Comparison of ENCODE assay signal across 20 cellular contexts in genomic region chr7:144223675-144224074, GRCh38. TPM values are rescaled to one million over a fixed set of nuclear protein-coding genes. Genes with fewer than 3 reads are reported as not detected.
DNase-seq lines count a peak whose midpoint lies in the region; ATAC-seq, FAIRE-seq and TF ChIP-seq lines count a peak whose summit lies in the region.
"Not testable (repeated sequence)": the region's sequence is repeated elsewhere in the genome, so short reads cannot be mapped to it uniquely, and the experiment has no call there.
"Had no signal": no experiment of that assay in that cellular context is flagged by ENCODE, and none has a peak within 500 bp of the region (broad histone marks: within the 10 kb centered on the region; RNA-seq: fewer than 3 reads in every experiment).

No MANE protein-coding gene starts in this region.

- not testable (repeated sequence) for H2AFZ ChIP-seq in GM12878 (ENCODE audit: control insufficient read depth, low read depth, low read length)

- not testable (repeated sequence) for H3K4me1 Mint-ChIP-seq in activated CD4-positive, alpha-beta T cell treated with anti-CD3 and anti-CD28 coated beads, Interleukin-2, amount 10 ng/mL, durations not matched to agents 24 days and 14 days; stimulated activated naive B cell treated with anti-CD40 and anti-IgM and Interleukin-4, amounts not matched to agents 10 μg/mL and 1 μg/mL and 100 μg/mL, for 72 hours

- H3K4me3 ChIP-seq in A549, GM12878: not testable (repeated sequence)

- peak; percentile 87 for FAIRE-seq in A549 (lab: Jason Lieb, UNC)
- peak; percentile 50 for FAIRE-seq in GM12891 (lab: Jason Lieb, UNC)
- FAIRE-seq in GM12878 (lab: Jason Lieb, UNC) = not testable (repeated sequence)

- H3K4me3 Mint-ChIP-seq in activated CD4-positive, alpha-beta T cell treated with anti-CD3 and anti-CD28 coated beads, Interleukin-2, amount 10 ng/mL, durations not matched to agents 24 days and 14 days; stimulated activated naive B cell treated with anti-CD40 and anti-IgM and Interleukin-4, amounts not matched to agents 10 μg/mL and 1 μg/mL and 100 μg/mL, for 72 hours: not testable (repeated sequence)

- ATAC-seq in A549 = not testable (repeated sequence)
- ATAC-seq in GM18868 (IDR thresholded peaks at IDR 0.05; ENCODE audit: unreplicated experiment) (peak; percentile 35), GM12878 (peak; percentile 31; the same call in 2 of the 3 replicates)
- ATAC-seq in stimulated activated naive B cell treated with anti-CD40 and anti-IgM and Interleukin-4, amounts not matched to agents 10 μg/mL and 1 μg/mL and 100 μg/mL, for 72 hours (replicated peaks) = peak; percentile 61 to 73

- CTCF ChIA-PET in A549 (lab: Yijun Ruan, JAX); GM12878 (lab: Yijun Ruan, JAX): not testable (repeated sequence)

- not testable (repeated sequence) for TF ChIP-seq POLR2A in A549 (IDR thresholded peaks at IDR 0.05; ENCODE audit: low read length); GM12891 (IDR thresholded peaks at IDR 0.05; ENCODE audit: low read depth, low read length); GM12878 (IDR thresholded peaks at IDR 0.05; ENCODE audit: low read depth, low read length)

- SMC1A ChIA-PET in GM12878 (lab: Charles Lee; ENCODE audit: uncharacterized antibody, unreplicated experiment) = not testable (repeated sequence)

- POLR2A ChIA-PET in A549 (lab: Yijun Ruan, JAX); GM12878 (lab: Charles Lee): not testable (repeated sequence)

- H3K9me3 Mint-ChIP-seq in activated CD4-positive, alpha-beta T cell treated with anti-CD3 and anti-CD28 coated beads, Interleukin-2, amount 10 ng/mL, durations not matched to agents 24 days and 14 days; stimulated activated naive B cell treated with anti-CD40 and anti-IgM and Interleukin-4, amounts not matched to agents 10 μg/mL and 1 μg/mL and 100 μg/mL, for 72 hours: not testable (repeated sequence)

- not testable (repeated sequence) for H3K4me2 ChIP-seq in A549; GM12878 (ENCODE audit: control insufficient read depth, insufficient read depth)

- not testable (repeated sequence) for H3K27me3 Mint-ChIP-seq in activated CD4-positive, alpha-beta T cell treated with anti-CD3 and anti-CD28 coated beads, Interleukin-2, amount 10 ng/mL, durations not matched to agents 24 days and 14 days; stimulated activated naive B cell treated with anti-CD40 and anti-IgM and Interleukin-4, amounts not matched to agents 10 μg/mL and 1 μg/mL and 100 μg/mL, for 72 hours

- intact Hi-C loops in activated CD4-positive, alpha-beta T cell treated with anti-CD3 and anti-CD28 coated beads, Interleukin-2, amount 10 ng/mL, durations not matched to agents 24 days and 14 days (cut with micrococcal nuclease); GM12878 (cut with micrococcal nuclease; ENCODE audit: unreplicated experiment): not testable (repeated sequence)

- not testable (repeated sequence) for H3K4me1 ChIP-seq in A549; GM12878 (ENCODE audit: control insufficient read depth, insufficient read depth, low read length)

- TF ChIP-seq EP300 in A549 (IDR thresholded peaks at IDR 0.05); GM12878 (IDR thresholded peaks at IDR 0.05; ENCODE audit: borderline replicate concordance in 1 of 2, control insufficient read depth in 1 of 2, low read depth in 2 of 2, low read length in 2 of 2): not testable (repeated sequence)

- H4K20me1 ChIP-seq in GM12878 (ENCODE audit: control insufficient read depth, insufficient read depth) = not testable (repeated sequence)

- not testable (repeated sequence) for H3K9ac ChIP-seq in GM12878 (ENCODE audit: control insufficient read depth, insufficient read depth, low read length)

- BruUV-seq in GM12878 (replicated peaks; lab: Mats Ljungman, UMichigan) = not testable (repeated sequence)

- H3K27me3 ChIP-seq in GM12878 (replicated peaks in 1 of 2; ENCODE audit: control insufficient read depth in 2 of 2, insufficient read depth in 2 of 2, low read length in 1 of 2) = not testable (repeated sequence)

- not testable (repeated sequence) for TF ChIP-seq RAD21 in A549 (conservative IDR thresholded peaks at IDR 0.05 in 1 of 2, IDR thresholded peaks at IDR 0.05 in 1 of 2); GM12878 (IDR thresholded peaks at IDR 0.05; ENCODE audit: insufficient read depth, low read depth, low read length)

- H3K36me3 Mint-ChIP-seq in activated CD4-positive, alpha-beta T cell treated with anti-CD3 and anti-CD28 coated beads, Interleukin-2, amount 10 ng/mL, durations not matched to agents 24 days and 14 days (ENCODE audit: low read depth); stimulated activated naive B cell treated with anti-CD40 and anti-IgM and Interleukin-4, amounts not matched to agents 10 μg/mL and 1 μg/mL and 100 μg/mL, for 72 hours: not testable (repeated sequence)

- not testable (repeated sequence) for H3K27ac Mint-ChIP-seq in activated CD4-positive, alpha-beta T cell treated with anti-CD3 and anti-CD28 coated beads, Interleukin-2, amount 10 ng/mL, durations not matched to agents 24 days and 14 days; stimulated activated naive B cell treated with anti-CD40 and anti-IgM and Interleukin-4, amounts not matched to agents 10 μg/mL and 1 μg/mL and 100 μg/mL, for 72 hours

- not testable (repeated sequence) for H3K36me3 ChIP-seq in GM12878 (ENCODE audit: control insufficient read depth in 2 of 2, insufficient read depth in 2 of 2, low read length in 1 of 2)

- H3K27ac ChIP-seq in A549; GM12878 (ENCODE audit: control insufficient read depth, insufficient read depth): not testable (repeated sequence)

- H3K9me3 ChIP-seq in A549; GM12878 (replicated peaks; ENCODE audit: control insufficient read depth, insufficient read depth, low read length): not testable (repeated sequence)

- not testable (repeated sequence) for DNase-seq in A549 (ENCODE audit: low read depth in 1 of 2, low spot score in 1 of 2); GM12891 (ENCODE audit: insufficient read length, low spot score); GM12878 (ENCODE audit: low read depth, low spot score); stimulated activated naive B cell treated with anti-CD40 and anti-IgM and Interleukin-4, amounts not matched to agents 10 μg/mL and 1 μg/mL and 100 μg/mL, for 72 hours
- peak; percentile 39 for DNase-seq in activated CD4-positive, alpha-beta T cell treated with anti-CD3 and anti-CD28 coated beads, Interleukin-2, amount 10 ng/mL, durations not matched to agents 24 days and 14 days

- H3K79me2 ChIP-seq in GM12878 (ENCODE audit: control insufficient read depth, insufficient read depth, low read length) = not testable (repeated sequence)

- in situ Hi-C loops in GM12878 (cut with MboI) = not testable (repeated sequence)

- TF ChIP-seq CTCF in A549 (IDR thresholded peaks at IDR 0.05); GM12878 (IDR thresholded peaks at IDR 0.05 in 2 of 3, conservative IDR thresholded peaks at IDR 0.05 in 1 of 3; ENCODE audit: control insufficient read depth in 2 of 3, extremely low read depth in 1 of 3, insufficient read depth in 1 of 3, low read depth in 3 of 3, low read length in 3 of 3): not testable (repeated sequence)

- RAD21 ChIA-PET in GM12878 (lab: Charles Lee; ENCODE audit: unreplicated experiment) = not testable (repeated sequence)

RNA-seq across cellular contexts. Expression of gene OR2A42, which starts 15.7 kb away (rescaled TPM):
- polyA plus RNA-seq in A549 (2011; rRNA removed) (not detected in 2 replicates), A549 (2017; fragmentation: RNase III; extraction: RNeasy Plus Mini Kit Qiagen cat#74134 plus additional on column Dnase treatment) (not detected in 3 replicates), GM12878 (2011; rRNA removed) (not detected in 2 replicates), GM12878 (2014; fragmentation: Illumina TruSeq; extraction: Trizol) (0.04 TPM in 1 of 2 replicates, not detected in the other), GM12878 (2014; fragmentation: Nextera tagmentation; extraction: Ambion mirVana) (under 1 TPM; 0.02 to 0.06 TPM), GM12878 (2014; rRNA removed) (not detected in 2 replicates), GM12878 (2016; fragmentation: Nextera tagmentation; extraction: Ambion mirVana) (under 1 TPM; 0.32 to 0.42 TPM)
- polyA plus RNA-seq in A549 (2012; cell fraction: cytosol; rRNA removed) = not detected in 2 replicates
- not detected in 2 replicates for polyA plus RNA-seq in A549 (2012; cell fraction: nucleus; rRNA removed)
- polyA minus RNA-seq in A549 (2011; rRNA and poly(A)+ RNA removed) = not detected in 2 replicates
- polyA plus RNA-seq in GM12891 (2012; ENCODE audit: low read depth, missing spikeins) = 0.10 TPM
- total RNA-seq in activated CD4-positive, alpha-beta T cell treated with anti-CD3 and anti-CD28 coated beads, Interleukin-2, amount 10 ng/mL, durations not matched to agents 24 days and 14 days = not detected in 2 replicates
- 0.06 and 0.12 TPM in 2 replicates for total RNA-seq in GM12878 (2013; cell fraction: nucleolus; rRNA removed)
- total RNA-seq in GM12878 (2014; rRNA removed) (under 0.01 TPM in 1 of 2 replicates, not detected in the other), GM12878 (2014; rRNA removed; fragmentation: Illumina TruSeq; extraction: Trizol) (0.05 TPM in 1 of 2 replicates, not detected in the other), GM12878 (2021) (not detected in 2 replicates)
- polyA plus RNA-seq in GM12878 (2011; ENCODE audit: low read depth) = not detected
- polyA plus RNA-seq in GM12878 (2011; cell fraction: cytosol; rRNA removed) = not detected in 2 replicates
- not detected in 2 replicates for polyA plus RNA-seq in GM12878 (2011; cell fraction: nucleus; rRNA removed)
- 0.13 and 0.14 TPM in 2 replicates for polyA plus RNA-seq in GM12878 (2012)
- polyA minus RNA-seq in GM12878 (2011; rRNA and poly(A)+ RNA removed) = not detected in 2 replicates
- not detected in 2 replicates for polyA minus RNA-seq in GM12878 (2011; cell fraction: cytosol; rRNA and poly(A)+ RNA removed)
- not detected in 2 replicates for polyA minus RNA-seq in GM12878 (2011; cell fraction: nucleus; rRNA and poly(A)+ RNA removed)
- total RNA-seq: A172; Caco-2; Calu3; CD4-positive, alpha-beta memory T cell; CD4-positive, alpha-beta T cell; CD8-positive, alpha-beta memory T cell; CD8-positive, alpha-beta T cell; Daoy had no signal
- polyA plus RNA-seq: AG04450; BJ; CD14-positive monocyte; CD4-positive, alpha-beta memory T cell; CD8-positive, alpha-beta memory T cell had no signal

RNA-seq across cellular contexts. Expression of gene ARHGEF35, which starts 28.0 kb away (rescaled TPM):
- polyA plus RNA-seq in A549 (2011; rRNA removed) (0.54 and 0.94 TPM in 2 replicates), A549 (2017; fragmentation: RNase III; extraction: RNeasy Plus Mini Kit Qiagen cat#74134 plus additional on column Dnase treatment) (0.71 to 1.3 TPM (median 1.2 TPM) in 3 replicates), GM12878 (2011; rRNA removed) (0.39 and 0.88 TPM in 2 replicates), GM12878 (2014; fragmentation: Illumina TruSeq; extraction: Trizol) (9.2 and 10.8 TPM in 2 replicates), GM12878 (2014; fragmentation: Nextera tagmentation; extraction: Ambion mirVana) (1 to 10 TPM; 1.1 to 1.6 TPM), GM12878 (2014; rRNA removed) (3.4 and 3.7 TPM in 2 replicates), GM12878 (2016; fragmentation: Nextera tagmentation; extraction: Ambion mirVana) (1 to 10 TPM; 5.7 to 6.6 TPM)
- 0.10 and 0.12 TPM in 2 replicates for polyA plus RNA-seq in A549 (2012; cell fraction: cytosol; rRNA removed)
- polyA plus RNA-seq in A549 (2012; cell fraction: nucleus; rRNA removed) = 0.04 TPM in 1 of 2 replicates, not detected in the other
- 0.19 TPM in 1 of 2 replicates, not detected in the other for polyA minus RNA-seq in A549 (2011; rRNA and poly(A)+ RNA removed)
- 4.6 TPM for polyA plus RNA-seq in GM12891 (2012; ENCODE audit: low read depth, missing spikeins)
- 2.8 and 3.5 TPM in 2 replicates for total RNA-seq in activated CD4-positive, alpha-beta T cell treated with anti-CD3 and anti-CD28 coated beads, Interleukin-2, amount 10 ng/mL, durations not matched to agents 24 days and 14 days
- total RNA-seq in GM12878 (2013; cell fraction: nucleolus; rRNA removed) = 3.8 and 4.8 TPM in 2 replicates
- total RNA-seq in GM12878 (2014; rRNA removed) (2.4 and 2.9 TPM in 2 replicates), GM12878 (2014; rRNA removed; fragmentation: Illumina TruSeq; extraction: Trizol) (7.5 and 7.6 TPM in 2 replicates), GM12878 (2021) (8.8 and 9.7 TPM in 2 replicates)
- 2.3 TPM for polyA plus RNA-seq in GM12878 (2011; ENCODE audit: low read depth)
- 0.16 and 0.17 TPM in 2 replicates for polyA plus RNA-seq in GM12878 (2011; cell fraction: cytosol; rRNA removed)
- polyA plus RNA-seq in GM12878 (2011; cell fraction: nucleus; rRNA removed) = 0.16 TPM in 1 of 2 replicates, not detected in the other
- polyA plus RNA-seq in GM12878 (2012) = 2.3 and 3.2 TPM in 2 replicates
- 0.07 and 0.41 TPM in 2 replicates for polyA minus RNA-seq in GM12878 (2011; rRNA and poly(A)+ RNA removed)
- not detected in 2 replicates for polyA minus RNA-seq in GM12878 (2011; cell fraction: cytosol; rRNA and poly(A)+ RNA removed)
- not detected in 2 replicates for polyA minus RNA-seq in GM12878 (2011; cell fraction: nucleus; rRNA and poly(A)+ RNA removed)
- total RNA-seq: A172 had no signal

RNA-seq across cellular contexts. Expression of gene CTAGE4, which starts 40.4 kb away (rescaled TPM):
- polyA plus RNA-seq in A549 (2011; rRNA removed) (0.08 and 0.22 TPM in 2 replicates), A549 (2017; fragmentation: RNase III; extraction: RNeasy Plus Mini Kit Qiagen cat#74134 plus additional on column Dnase treatment) (not detected in 3 replicates), GM12878 (2011; rRNA removed) (1.0 and 1.2 TPM in 2 replicates), GM12878 (2014; fragmentation: Illumina TruSeq; extraction: Trizol) (1.5 and 2.2 TPM in 2 replicates), GM12878 (2014; fragmentation: Nextera tagmentation; extraction: Ambion mirVana) (under 1 TPM; 0.09 to 0.21 TPM), GM12878 (2014; rRNA removed) (1.0 and 1.8 TPM in 2 replicates), GM12878 (2016; fragmentation: Nextera tagmentation; extraction: Ambion mirVana) (under 1 TPM in 1 of 2 experiments, not detected in 1; 0.90 TPM)
- polyA plus RNA-seq in A549 (2012; cell fraction: cytosol; rRNA removed) = not detected in 2 replicates
- not detected in 2 replicates for polyA plus RNA-seq in A549 (2012; cell fraction: nucleus; rRNA removed)
- polyA minus RNA-seq in A549 (2011; rRNA and poly(A)+ RNA removed) = not detected in 2 replicates
- polyA plus RNA-seq in GM12891 (2012; ENCODE audit: low read depth, missing spikeins) = 1.7 TPM
- 0.56 and 1.1 TPM in 2 replicates for total RNA-seq in activated CD4-positive, alpha-beta T cell treated with anti-CD3 and anti-CD28 coated beads, Interleukin-2, amount 10 ng/mL, durations not matched to agents 24 days and 14 days
- 9.8 and 10.1 TPM in 2 replicates for total RNA-seq in GM12878 (2013; cell fraction: nucleolus; rRNA removed)
- total RNA-seq in GM12878 (2014; rRNA removed) (1.2 and 1.6 TPM in 2 replicates), GM12878 (2014; rRNA removed; fragmentation: Illumina TruSeq; extraction: Trizol) (0.94 and 1.2 TPM in 2 replicates), GM12878 (2021) (1.3 and 1.5 TPM in 2 replicates)
- polyA plus RNA-seq in GM12878 (2011; ENCODE audit: low read depth) = 0.80 TPM
- polyA plus RNA-seq in GM12878 (2011; cell fraction: cytosol; rRNA removed) = 0.38 and 0.40 TPM in 2 replicates
- polyA plus RNA-seq in GM12878 (2011; cell fraction: nucleus; rRNA removed) = 3.2 and 4.4 TPM in 2 replicates
- 0.28 and 0.60 TPM in 2 replicates for polyA plus RNA-seq in GM12878 (2012)
- 1.1 and 1.2 TPM in 2 replicates for polyA minus RNA-seq in GM12878 (2011; rRNA and poly(A)+ RNA removed)
- not detected in 2 replicates for polyA minus RNA-seq in GM12878 (2011; cell fraction: cytosol; rRNA and poly(A)+ RNA removed)
- 2.7 and 3.3 TPM in 2 replicates for polyA minus RNA-seq in GM12878 (2011; cell fraction: nucleus; rRNA and poly(A)+ RNA removed)
- total RNA-seq: A172, A673, B cell, Caco-2 had no signal
- polyA plus RNA-seq: AG04450, CD14-positive monocyte had no signal

RNA-seq across cellular contexts. Expression of gene OR2A7, which starts 40.9 kb away (rescaled TPM):
- polyA plus RNA-seq in A549 (2011; rRNA removed) (not detected in 2 replicates), A549 (2017; fragmentation: RNase III; extraction: RNeasy Plus Mini Kit Qiagen cat#74134 plus additional on column Dnase treatment) (not detected in 3 replicates), GM12878 (2011; rRNA removed) (0.84 and 1.1 TPM in 2 replicates), GM12878 (2014; fragmentation: Illumina TruSeq; extraction: Trizol) (2.0 and 2.3 TPM in 2 replicates), GM12878 (2014; fragmentation: Nextera tagmentation; extraction: Ambion mirVana) (under 1 TPM; 0.37 to 0.55 TPM), GM12878 (2014; rRNA removed) (0.76 and 0.95 TPM in 2 replicates), GM12878 (2016; fragmentation: Nextera tagmentation; extraction: Ambion mirVana) (under 1 TPM; 0.34 to 0.72 TPM)
- polyA plus RNA-seq in A549 (2012; cell fraction: cytosol; rRNA removed) = not detected in 2 replicates
- polyA plus RNA-seq in A549 (2012; cell fraction: nucleus; rRNA removed) = not detected in 2 replicates
- not detected in 2 replicates for polyA minus RNA-seq in A549 (2011; rRNA and poly(A)+ RNA removed)
- polyA plus RNA-seq in GM12891 (2012; ENCODE audit: low read depth, missing spikeins) = 0.51 TPM
- total RNA-seq in activated CD4-positive, alpha-beta T cell treated with anti-CD3 and anti-CD28 coated beads, Interleukin-2, amount 10 ng/mL, durations not matched to agents 24 days and 14 days = 2.0 and 2.1 TPM in 2 replicates
- total RNA-seq in GM12878 (2013; cell fraction: nucleolus; rRNA removed) = 8.9 and 12.6 TPM in 2 replicates
- total RNA-seq in GM12878 (2014; rRNA removed) (0.96 and 1.7 TPM in 2 replicates), GM12878 (2014; rRNA removed; fragmentation: Illumina TruSeq; extraction: Trizol) (0.94 and 1.2 TPM in 2 replicates), GM12878 (2021) (1.5 and 2.3 TPM in 2 replicates)
- polyA plus RNA-seq in GM12878 (2011; ENCODE audit: low read depth) = 0.28 TPM
- 0.49 and 0.62 TPM in 2 replicates for polyA plus RNA-seq in GM12878 (2011; cell fraction: cytosol; rRNA removed)
- 2.0 and 2.7 TPM in 2 replicates for polyA plus RNA-seq in GM12878 (2011; cell fraction: nucleus; rRNA removed)
- polyA plus RNA-seq in GM12878 (2012) = 0.47 and 0.53 TPM in 2 replicates
- polyA minus RNA-seq in GM12878 (2011; rRNA and poly(A)+ RNA removed) = 1.6 and 2.3 TPM in 2 replicates
- polyA minus RNA-seq in GM12878 (2011; cell fraction: cytosol; rRNA and poly(A)+ RNA removed) = not detected in 2 replicates
- polyA minus RNA-seq in GM12878 (2011; cell fraction: nucleus; rRNA and poly(A)+ RNA removed) = 0.38 and 0.85 TPM in 2 replicates
- total RNA-seq: A172 had no signal
- polyA plus RNA-seq: AG04450, CD14-positive monocyte had no signal

RNA-seq across cellular contexts. Expression of gene CTAGE8, which starts 45.4 kb away (rescaled TPM):
- polyA plus RNA-seq in A549 (2011; rRNA removed) (0.06 TPM in 1 of 2 replicates, not detected in the other), A549 (2017; fragmentation: RNase III; extraction: RNeasy Plus Mini Kit Qiagen cat#74134 plus additional on column Dnase treatment) (not detected in 3 replicates), GM12878 (2011; rRNA removed) (0.69 and 1.4 TPM in 2 replicates), GM12878 (2014; fragmentation: Illumina TruSeq; extraction: Trizol) (1.1 and 1.5 TPM in 2 replicates), GM12878 (2014; fragmentation: Nextera tagmentation; extraction: Ambion mirVana) (under 1 TPM; 0.39 to 0.64 TPM), GM12878 (2014; rRNA removed) (0.34 and 1.1 TPM in 2 replicates), GM12878 (2016; fragmentation: Nextera tagmentation; extraction: Ambion mirVana) (under 1 TPM; 0.09 to 0.38 TPM)
- polyA plus RNA-seq in A549 (2012; cell fraction: cytosol; rRNA removed) = not detected in 2 replicates
- not detected in 2 replicates for polyA plus RNA-seq in A549 (2012; cell fraction: nucleus; rRNA removed)
- not detected in 2 replicates for polyA minus RNA-seq in A549 (2011; rRNA and poly(A)+ RNA removed)
- 0.31 TPM for polyA plus RNA-seq in GM12891 (2012; ENCODE audit: low read depth, missing spikeins)
- total RNA-seq in activated CD4-positive, alpha-beta T cell treated with anti-CD3 and anti-CD28 coated beads, Interleukin-2, amount 10 ng/mL, durations not matched to agents 24 days and 14 days = 0.99 and 2.0 TPM in 2 replicates
- total RNA-seq in GM12878 (2013; cell fraction: nucleolus; rRNA removed) = 4.9 and 5.1 TPM in 2 replicates
- total RNA-seq in GM12878 (2014; rRNA removed) (0.44 and 0.62 TPM in 2 replicates), GM12878 (2014; rRNA removed; fragmentation: Illumina TruSeq; extraction: Trizol) (1.1 and 1.4 TPM in 2 replicates), GM12878 (2021) (0.67 and 1.4 TPM in 2 replicates)
- 0.30 TPM for polyA plus RNA-seq in GM12878 (2011; ENCODE audit: low read depth)
- 0.30 and 0.40 TPM in 2 replicates for polyA plus RNA-seq in GM12878 (2011; cell fraction: cytosol; rRNA removed)
- 2.5 and 2.9 TPM in 2 replicates for polyA plus RNA-seq in GM12878 (2011; cell fraction: nucleus; rRNA removed)
- 0.41 and 0.81 TPM in 2 replicates for polyA plus RNA-seq in GM12878 (2012)
- 0.67 TPM in 1 of 2 replicates, not detected in the other for polyA minus RNA-seq in GM12878 (2011; rRNA and poly(A)+ RNA removed)
- polyA minus RNA-seq in GM12878 (2011; cell fraction: cytosol; rRNA and poly(A)+ RNA removed) = not detected in 2 replicates
- polyA minus RNA-seq in GM12878 (2011; cell fraction: nucleus; rRNA and poly(A)+ RNA removed) = 0.73 and 0.96 TPM in 2 replicates
- total RNA-seq: A172; CD4-positive, CD25-positive, alpha-beta regulatory T cell had no signal
- polyA plus RNA-seq: CD14-positive monocyte had no signal
